In genomic region chr14:37047226-37047625, GRCh38 we compare ENCODE assay signal across 20 cellular contexts.
"Had no signal": no experiment of that assay in that cellular context is flagged by ENCODE, and none has a peak within 500 bp of the region (broad histone marks: within the 10 kb centered on the region; RNA-seq: fewer than 3 reads in every experiment).

No MANE protein-coding gene starts in this region.

- H3K27ac Mint-ChIP-seq: dendritic cell treated with granulocyte-macrophage colony-stimulating factor and Interleukin-4, amounts not matched to agents 40 ng/mL and 50 ng/mL, for 4 days; endodermal cell; naive thymus-derived CD8-positive, alpha-beta T cell; stimulated activated naive B cell treated with anti-CD40 and anti-IgM and Interleukin-4, amounts not matched to agents 10 μg/mL and 1 μg/mL and 100 μg/mL, for 72 hours; stimulated activated naive CD8-positive, alpha-beta T cell treated with anti-CD3 and anti-CD28 coated beads, Interleukin-15, amount 100 ng/mL, for 72 hours had no signal

- H3K4me1 ChIP-seq: heart left ventricle, right atrium auricular region, sigmoid colon, transverse colon had no signal

- H3K4me3 ChIP-seq: heart left ventricle, mucosa of descending colon, right atrium auricular region, sigmoid colon, skin epidermis, thoracic aorta, transverse colon had no signal

- H3K36me3 ChIP-seq: heart left ventricle, right atrium auricular region, sigmoid colon, thoracic aorta, transverse colon had no signal

- DNase-seq: endodermal cell; heart left ventricle; hippocampal formation; kidney glomerular epithelial cell; mucosa of descending colon; naive thymus-derived CD8-positive, alpha-beta T cell; posterior cingulate gyrus; sigmoid colon; stimulated activated CD4-positive, alpha-beta T cell treated with anti-CD3 and anti-CD28 coated beads, Interleukin-2, amount 100 ng/mL, for 24 hours; stimulated activated CD4-positive, alpha-beta T cell treated with anti-CD3 and anti-CD28 coated beads, Interleukin-4, amount 100 ng/mL, for 4 hours; stimulated activated naive B cell treated with anti-CD40 and anti-IgM and Interleukin-4, amounts not matched to agents 10 μg/mL and 1 μg/mL and 100 μg/mL, for 72 hours; stimulated activated naive CD8-positive, alpha-beta T cell treated with anti-CD3 and anti-CD28 coated beads, Interleukin-15, amount 100 ng/mL, for 72 hours; transverse colon had no signal

- H3K9me3 ChIP-seq: heart left ventricle, mucosa of descending colon, right atrium auricular region, sigmoid colon, thoracic aorta, transverse colon had no signal

- H3K27me3 ChIP-seq: right atrium auricular region, sigmoid colon, transverse colon had no signal

- H3K4me1 Mint-ChIP-seq: naive thymus-derived CD8-positive, alpha-beta T cell; neural crest cell; stimulated activated naive B cell treated with anti-CD40 and anti-IgM and Interleukin-4, amounts not matched to agents 10 μg/mL and 1 μg/mL and 100 μg/mL, for 72 hours; stimulated activated naive CD8-positive, alpha-beta T cell treated with anti-CD3 and anti-CD28 coated beads, Interleukin-15, amount 100 ng/mL, for 72 hours had no signal

- ATAC-seq: heart left ventricle; mucosa of descending colon; naive thymus-derived CD8-positive, alpha-beta T cell; stimulated activated naive B cell treated with anti-CD40 and anti-IgM and Interleukin-4, amounts not matched to agents 10 μg/mL and 1 μg/mL and 100 μg/mL, for 72 hours; stimulated activated naive CD8-positive, alpha-beta T cell treated with anti-CD3 and anti-CD28 coated beads, Interleukin-15, amount 100 ng/mL, for 72 hours had no signal

- H3K27ac ChIP-seq: heart left ventricle, right atrium auricular region, sigmoid colon, skin epidermis, thoracic aorta, transverse colon had no signal

- H3K27me3 Mint-ChIP-seq: dendritic cell treated with granulocyte-macrophage colony-stimulating factor and Interleukin-4, amounts not matched to agents 40 ng/mL and 50 ng/mL, for 4 days; stimulated activated naive B cell treated with anti-CD40 and anti-IgM and Interleukin-4, amounts not matched to agents 10 μg/mL and 1 μg/mL and 100 μg/mL, for 72 hours; stimulated activated naive CD8-positive, alpha-beta T cell treated with anti-CD3 and anti-CD28 coated beads, Interleukin-15, amount 100 ng/mL, for 72 hours had no signal

- H3K9me3 Mint-ChIP-seq: dendritic cell treated with granulocyte-macrophage colony-stimulating factor and Interleukin-4, amounts not matched to agents 40 ng/mL and 50 ng/mL, for 4 days; endodermal cell; neural crest cell had no signal

- FAIRE-seq: colon, frontal cortex had no signal

- H3K36me3 Mint-ChIP-seq: naive thymus-derived CD8-positive, alpha-beta T cell; stimulated activated naive B cell treated with anti-CD40 and anti-IgM and Interleukin-4, amounts not matched to agents 10 μg/mL and 1 μg/mL and 100 μg/mL, for 72 hours had no signal

- H3K4me3 Mint-ChIP-seq: dendritic cell treated with granulocyte-macrophage colony-stimulating factor and Interleukin-4, amounts not matched to agents 40 ng/mL and 50 ng/mL, for 4 days; endodermal cell; naive thymus-derived CD8-positive, alpha-beta T cell; neural crest cell; stimulated activated naive B cell treated with anti-CD40 and anti-IgM and Interleukin-4, amounts not matched to agents 10 μg/mL and 1 μg/mL and 100 μg/mL, for 72 hours; stimulated activated naive CD8-positive, alpha-beta T cell treated with anti-CD3 and anti-CD28 coated beads, Interleukin-15, amount 100 ng/mL, for 72 hours had no signal
